In the genomic region with DNA sequence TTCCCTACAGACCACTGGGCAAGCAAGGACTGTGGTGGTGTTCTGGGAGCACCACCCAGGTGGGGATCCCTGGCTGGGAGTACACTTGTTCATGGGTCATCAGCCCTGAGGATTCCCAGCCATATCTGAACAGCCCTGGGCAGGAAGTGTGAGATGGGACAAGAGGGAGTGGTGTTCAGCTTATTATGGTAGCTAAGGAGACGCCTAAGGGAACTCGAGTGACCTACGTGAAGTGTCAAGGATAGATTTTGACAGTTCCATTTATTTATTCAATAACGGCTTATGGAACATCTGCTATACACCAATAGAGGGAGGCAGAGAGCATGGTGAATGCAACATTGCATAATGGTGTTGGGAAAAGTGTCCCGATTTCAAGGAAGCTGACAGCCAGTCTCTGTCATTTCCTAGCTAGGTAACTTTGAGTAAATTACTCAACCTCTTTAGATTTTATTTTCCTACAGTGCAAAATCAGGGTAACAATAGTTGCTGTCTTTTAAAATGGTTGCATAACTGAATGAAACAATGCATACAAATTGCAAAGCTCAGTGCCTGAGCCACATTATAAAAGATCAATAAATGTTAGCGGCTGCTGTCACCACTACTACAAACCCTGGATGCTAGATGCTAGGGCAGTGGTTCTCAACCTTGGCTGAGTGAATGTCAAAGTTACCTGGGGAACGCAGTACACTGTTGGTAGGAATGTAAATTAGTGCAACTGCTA, we compare ENCODE assay signal across 8 cellular contexts.
DNase-seq lines count a peak whose midpoint lies in the region; ATAC-seq, FAIRE-seq and TF ChIP-seq lines count a peak whose summit lies in the region.

No MANE protein-coding gene starts in this region.

- H3K36me3 ChIP-seq in ascending aorta = no peaks in the 10 kb centered on the region
- no peaks in the 10 kb centered on the region for H3K36me3 ChIP-seq in mesenchymal stem cell (ENCODE audit: control insufficient read depth in 1 of 2, insufficient read depth in 2 of 2, low read depth in 1 of 2, low read length in 2 of 2)

- H2AFZ ChIP-seq in mesenchymal stem cell (ENCODE audit: low read depth, low read length) = no peak overlapping the region

- H3K4me1 ChIP-seq in ascending aorta (no peaks in the 10 kb centered on the region), mesenchymal stem cell (ENCODE audit: control insufficient read depth, insufficient read depth, low read depth, low read length) (no peaks in the 10 kb centered on the region)

- H3K79me1 ChIP-seq in mesenchymal stem cell (replicated peaks; ENCODE audit: low read length, poor library complexity, severe bottlenecking) = no peaks in the 10 kb centered on the region

- H3K23ac ChIP-seq in mesenchymal stem cell (ENCODE audit: low read length in 2 of 2) = no peak overlapping the region

- H3K9ac ChIP-seq in mesenchymal stem cell (ENCODE audit: low read length) = no peak overlapping the region

- H2BK120ac ChIP-seq in mesenchymal stem cell (ENCODE audit: low read depth, low read length) = no peak overlapping the region

- H3K14ac ChIP-seq in mesenchymal stem cell (ENCODE audit: low read length in 2 of 2) = no peak overlapping the region

- WGBS in mesenchymal stem cell = 65% methylated on average over 2 of the region's 7 CpGs

- H3K9me3 ChIP-seq in ascending aorta (no peaks in the 10 kb centered on the region), mesenchymal stem cell (ENCODE audit: control insufficient read depth, low read length) (no peaks in the 10 kb centered on the region)

- no peak overlapping the region for H2BK5ac ChIP-seq in mesenchymal stem cell (ENCODE audit: low read depth, low read length, poor library complexity, severe bottlenecking)

- no peaks in the 10 kb centered on the region for H3K27me3 ChIP-seq in HL-60 (ENCODE audit: insufficient read depth, poor library complexity, severe bottlenecking)
- H3K27me3 ChIP-seq in ascending aorta = no peaks in the 10 kb centered on the region
- H3K27me3 ChIP-seq in mesenchymal stem cell (ENCODE audit: control insufficient read depth in 1 of 2, insufficient read depth in 1 of 2, low read length in 2 of 2) = peaks cover 0 to 23% of the 10 kb centered on the region in 2 experiments

- ATAC-seq in HG03095 (IDR thresholded peaks at IDR 0.05; ENCODE audit: unreplicated experiment) (no peak), GM21825 (IDR thresholded peaks at IDR 0.05; ENCODE audit: unreplicated experiment) (no peak)

- H3K27ac ChIP-seq in HL-60 (replicated peaks) = no peak overlapping the region
- no peak overlapping the region for H3K27ac ChIP-seq in ascending aorta
- H3K27ac ChIP-seq in mesenchymal stem cell (ENCODE audit: low read length, poor library complexity, severe bottlenecking) = no peak overlapping the region

- no peak overlapping the region for H3K4me2 ChIP-seq in mesenchymal stem cell (ENCODE audit: low read length, poor library complexity, severe bottlenecking)

- no peak overlapping the region for H2AK5ac ChIP-seq in mesenchymal stem cell (ENCODE audit: low read length, severe bottlenecking)

- DNase-seq in CD1c-positive myeloid dendritic cell (ENCODE audit: extremely low spot score) = peak; percentile 11
- peak in 1 of 2 experiments; percentile 2 for DNase-seq in HL-60 (ENCODE audit: low read depth in 1 of 2, low spot score in 1 of 2)
- no peak for DNase-seq in ascending aorta (ENCODE audit: low spot score in 2 of 2)
- DNase-seq in mesenchymal stem cell = no peak
- no peak for DNase-seq in KG1 (lab: John Stamatoyannopoulos, UW)

- intact Hi-C loops in ascending aorta (cut with DNase I) = loop anchor here (2.0 kb wide), 1 partner anchor 533 kb away; no protein-coding TSS in a partner anchor

- no peak overlapping the region for H2BK12ac ChIP-seq in mesenchymal stem cell (ENCODE audit: low read length in 2 of 2)

- H3K4me3 ChIP-seq in HL-60 (replicated peaks; ENCODE audit: insufficient read depth, low read length) (no peak overlapping the region), ascending aorta (no peak overlapping the region), mesenchymal stem cell (ENCODE audit: insufficient read depth in 1 of 2, low read depth in 1 of 2, low read length in 2 of 2) (no peak overlapping the region)

- peak; percentile 91 for FAIRE-seq in islet of Langerhans (lab: Jason Lieb, UNC)

- no peak overlapping the region for H4K91ac ChIP-seq in mesenchymal stem cell (ENCODE audit: low read length)

- no peak overlapping the region for H4K8ac ChIP-seq in mesenchymal stem cell (ENCODE audit: low read length)

- H3K4ac ChIP-seq in mesenchymal stem cell (ENCODE audit: low read depth in 1 of 2, low read length in 2 of 2) = no peak overlapping the region

- H2BK15ac ChIP-seq in mesenchymal stem cell (ENCODE audit: low read depth, poor library complexity, severe bottlenecking) = no peak overlapping the region

- H3K18ac ChIP-seq in mesenchymal stem cell (ENCODE audit: low read depth in 1 of 2, low read length in 2 of 2) = no peak overlapping the region

- peak; percentile 60 for TF ChIP-seq CTCF in HL-60 (IDR thresholded peaks at IDR 0.05; ENCODE audit: insufficient read depth, low read length)
- peak; percentile 22 to 71 (median 46) for TF ChIP-seq CTCF in ascending aorta (IDR thresholded peaks at IDR 0.05)
